ENCODE assay signal across 9 cellular contexts in the genomic region with DNA sequence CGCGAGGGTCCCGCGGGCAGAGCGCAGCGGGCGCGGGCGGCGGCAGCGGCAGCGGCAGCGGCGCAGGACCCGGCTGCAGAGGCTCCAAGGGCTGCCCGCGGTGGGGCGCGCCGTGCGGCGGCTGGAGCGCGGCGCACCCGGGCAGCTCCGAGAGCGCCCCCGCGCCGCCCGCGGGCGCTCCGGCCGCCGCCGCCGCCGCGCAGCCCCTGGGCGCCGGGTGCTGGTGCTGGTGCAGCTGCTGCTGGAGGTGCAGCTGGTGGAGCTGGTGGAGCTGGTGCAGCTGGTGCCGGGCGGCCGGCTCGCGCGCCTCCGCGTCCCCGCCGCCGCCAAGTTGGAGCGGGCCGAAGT. TPM values are rescaled to one million over a fixed set of nuclear protein-coding genes. Genes with fewer than 3 reads are reported as not detected.
DNase-seq lines count a peak whose midpoint lies in the region; ATAC-seq, FAIRE-seq and TF ChIP-seq lines count a peak whose summit lies in the region.
"Had no signal": no experiment of that assay in that cellular context is flagged by ENCODE, and none has a peak within 500 bp of the region (broad histone marks: within the 10 kb centered on the region; RNA-seq: fewer than 3 reads in every experiment).

No MANE protein-coding gene starts in this region.

- H3K27me3 ChIP-seq in gastroesophageal sphincter (no peaks in the 10 kb centered on the region), small intestine (ENCODE audit: control insufficient read depth in 2 of 2, insufficient read depth in 2 of 2, low read length in 2 of 2) (no peaks in the 10 kb centered on the region)

- CTCF ChIA-PET in activated naive CD4-positive, alpha-beta T cell treated with anti-CD3 and anti-CD28 coated beads for 36 hours (lab: Charles Lee), result interaction anchor here (0.5 to 1.5 kb wide), 9 partner anchors 9 to 448 kb away, joined by 3 to 8 read pairs (median 4); a partner anchor contains a TSS

- no peak for FAIRE-seq in small intestine (lab: Jason Lieb, UNC)
- FAIRE-seq: colon had no signal

- H3K4me1 Mint-ChIP-seq in activated naive CD4-positive, alpha-beta T cell treated with anti-CD3 and anti-CD28 coated beads for 36 hours (ENCODE audit: low read depth), result peaks cover 8% of the 10 kb centered on the region

- no peak for DNase-seq in activated naive CD4-positive, alpha-beta T cell treated with anti-CD3 and anti-CD28 coated beads for 36 hours
- DNase-seq in activated naive CD4-positive, alpha-beta T cell treated with Interleukin-2 at 50 U/mL for 16 hours, result no peak
- DNase-seq in UCSD-AML1 (lab: John Stamatoyannopoulos, UW; ENCODE audit: unreplicated experiment) (peak; percentile 54), small intestine (no peak), NCI-H524 (lab: John Stamatoyannopoulos, UW) (no peak)
- DNase-seq in stimulated activated CD4-positive, alpha-beta T cell treated with anti-CD3 and anti-CD28 coated beads, Interleukin-2, amount 100 ng/mL, for 24 hours, result no peak

- no peaks in the 10 kb centered on the region for H3K27me3 Mint-ChIP-seq in activated naive CD4-positive, alpha-beta T cell treated with anti-CD3 and anti-CD28 coated beads for 36 hours (ENCODE audit: low read depth)

- no peak overlapping the region for H3K27ac Mint-ChIP-seq in activated naive CD4-positive, alpha-beta T cell treated with anti-CD3 and anti-CD28 coated beads for 36 hours

- peak overlapping the region; percentile 87 for H3K4me3 Mint-ChIP-seq in activated naive CD4-positive, alpha-beta T cell treated with anti-CD3 and anti-CD28 coated beads for 36 hours

- peak overlapping the region; percentile 92 to 95 for H3K4me3 ChIP-seq in gastroesophageal sphincter
- H3K4me3 ChIP-seq in small intestine (ENCODE audit: low read depth in 1 of 2, low read length in 2 of 2), result peak overlapping the region; percentile 71 to 91

- H3K9me3 ChIP-seq in gastroesophageal sphincter (no peaks in the 10 kb centered on the region), small intestine (ENCODE audit: control insufficient read depth, low read depth) (no peaks in the 10 kb centered on the region)

- no peaks in the 10 kb centered on the region for H3K9me3 Mint-ChIP-seq in activated naive CD4-positive, alpha-beta T cell treated with anti-CD3 and anti-CD28 coated beads for 36 hours

- no peak for TF ChIP-seq CTCF in gastroesophageal sphincter (IDR thresholded peaks at IDR 0.05)

- TF ChIP-seq EP300 in gastroesophageal sphincter (IDR thresholded peaks at IDR 0.05), result no peak

- no peaks in the 10 kb centered on the region for H3K36me3 Mint-ChIP-seq in activated naive CD4-positive, alpha-beta T cell treated with anti-CD3 and anti-CD28 coated beads for 36 hours (ENCODE audit: low read depth)

- H3K36me3 ChIP-seq in gastroesophageal sphincter (no peaks in the 10 kb centered on the region), small intestine (ENCODE audit: control insufficient read depth in 2 of 2, insufficient read depth in 2 of 2, low read length in 2 of 2) (no peaks in the 10 kb centered on the region)

- TF ChIP-seq POLR2A in gastroesophageal sphincter (IDR thresholded peaks at IDR 0.05), result no peak

- peak; percentile 22 for ATAC-seq in HG02943 (IDR thresholded peaks at IDR 0.05; ENCODE audit: low read depth, unreplicated experiment)
- ATAC-seq in gastroesophageal sphincter, result no peak

- intact Hi-C loops in activated naive CD4-positive, alpha-beta T cell treated with anti-CD3 and anti-CD28 coated beads for 36 hours (cut with micrococcal nuclease), result loop anchor here (5.0 kb wide), 1 partner anchor 160 kb away; no protein-coding TSS in a partner anchor

- H3K4me1 ChIP-seq in gastroesophageal sphincter (peaks cover 2 to 48% (median 21%) of the 10 kb centered on the region in 3 donors), small intestine (ENCODE audit: control insufficient read depth in 2 of 2, insufficient read depth in 1 of 2, low read depth in 1 of 2, low read length in 1 of 2) (peaks cover 7 to 14% of the 10 kb centered on the region in 2 donors)

- H3K27ac ChIP-seq in gastroesophageal sphincter (peak overlapping the region in 3 of 4 donors; percentile 97 to 100 (median 98)), small intestine (ENCODE audit: low read depth in 1 of 2, low read length in 1 of 2) (peak overlapping the region; percentile 27 to 92)

- no CpG with 5 or more reads among the region's 56 CpGs for WGBS in gastroesophageal sphincter (ENCODE audit: low coverage in 1 of 2), 2 donors
- WGBS in small intestine, 3 donors, result 0 to 1% (median 0%) methylated on average over 12 to 56 of the region's 56 CpGs

RNA-seq across cellular contexts. Expression of a gene that starts 0.6 kb away (rescaled TPM):
- total RNA-seq in activated naive CD4-positive, alpha-beta T cell treated with anti-CD3 and anti-CD28 coated beads for 36 hours, result 1 to 10 TPM; 1.1 to 1.6 TPM
- total RNA-seq in gastroesophageal sphincter, result 10 to 100 TPM in 2 of 4 donors, 1 to 10 TPM in 2; 7.4 to 14.3 (median 10.4) TPM
- polyA plus RNA-seq in small intestine, result 1 to 10 TPM in 2 of 3 donors, under 1 TPM in 1; 0.89 to 7.0 (median 2.2) TPM
